In genomic region chr22:30705710-30706651, GRCh38 we compare ENCODE assay signal across 1 cellular context.
TF ChIP-seq lines count a peak whose summit lies in the region.

No MANE protein-coding gene starts in this region.

TF ChIP-seq in GM12878, 131 proteins besides CTCF, POLR2A, EP300 and RAD21 (continued from another document and continues in another):
- TF ChIP-seq, protein P1, sequence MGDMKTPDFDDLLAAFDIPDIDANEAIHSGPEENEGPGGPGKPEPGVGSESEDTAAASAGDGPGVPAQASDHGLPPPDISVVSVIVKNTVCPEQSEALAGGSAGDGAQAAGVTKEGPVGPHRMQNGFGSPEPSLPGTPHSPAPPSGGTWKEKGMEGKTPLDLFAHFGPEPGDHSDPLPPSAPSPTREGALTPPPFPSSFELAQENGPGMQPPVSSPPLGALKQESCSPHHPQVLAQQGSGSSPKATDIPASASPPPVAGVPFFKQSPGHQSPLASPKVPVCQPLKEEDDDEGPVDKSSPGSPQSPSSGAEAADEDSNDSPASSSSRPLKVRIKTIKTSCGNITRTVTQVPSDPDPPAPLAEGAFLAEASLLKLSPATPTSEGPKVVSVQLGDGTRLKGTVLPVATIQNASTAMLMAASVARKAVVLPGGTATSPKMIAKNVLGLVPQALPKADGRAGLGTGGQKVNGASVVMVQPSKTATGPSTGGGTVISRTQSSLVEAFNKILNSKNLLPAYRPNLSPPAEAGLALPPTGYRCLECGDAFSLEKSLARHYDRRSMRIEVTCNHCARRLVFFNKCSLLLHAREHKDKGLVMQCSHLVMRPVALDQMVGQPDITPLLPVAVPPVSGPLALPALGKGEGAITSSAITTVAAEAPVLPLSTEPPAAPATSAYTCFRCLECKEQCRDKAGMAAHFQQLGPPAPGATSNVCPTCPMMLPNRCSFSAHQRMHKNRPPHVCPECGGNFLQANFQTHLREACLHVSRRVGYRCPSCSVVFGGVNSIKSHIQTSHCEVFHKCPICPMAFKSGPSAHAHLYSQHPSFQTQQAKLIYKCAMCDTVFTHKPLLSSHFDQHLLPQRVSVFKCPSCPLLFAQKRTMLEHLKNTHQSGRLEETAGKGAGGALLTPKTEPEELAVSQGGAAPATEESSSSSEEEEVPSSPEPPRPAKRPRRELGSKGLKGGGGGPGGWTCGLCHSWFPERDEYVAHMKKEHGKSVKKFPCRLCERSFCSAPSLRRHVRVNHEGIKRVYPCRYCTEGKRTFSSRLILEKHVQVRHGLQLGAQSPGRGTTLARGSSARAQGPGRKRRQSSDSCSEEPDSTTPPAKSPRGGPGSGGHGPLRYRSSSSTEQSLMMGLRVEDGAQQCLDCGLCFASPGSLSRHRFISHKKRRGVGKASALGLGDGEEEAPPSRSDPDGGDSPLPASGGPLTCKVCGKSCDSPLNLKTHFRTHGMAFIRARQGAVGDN (IDR thresholded peaks at IDR 0.05): 0 out of 2 replicates have a peak, but pooled peaks have one; percentile 14
- TF ChIP-seq, protein P2, sequence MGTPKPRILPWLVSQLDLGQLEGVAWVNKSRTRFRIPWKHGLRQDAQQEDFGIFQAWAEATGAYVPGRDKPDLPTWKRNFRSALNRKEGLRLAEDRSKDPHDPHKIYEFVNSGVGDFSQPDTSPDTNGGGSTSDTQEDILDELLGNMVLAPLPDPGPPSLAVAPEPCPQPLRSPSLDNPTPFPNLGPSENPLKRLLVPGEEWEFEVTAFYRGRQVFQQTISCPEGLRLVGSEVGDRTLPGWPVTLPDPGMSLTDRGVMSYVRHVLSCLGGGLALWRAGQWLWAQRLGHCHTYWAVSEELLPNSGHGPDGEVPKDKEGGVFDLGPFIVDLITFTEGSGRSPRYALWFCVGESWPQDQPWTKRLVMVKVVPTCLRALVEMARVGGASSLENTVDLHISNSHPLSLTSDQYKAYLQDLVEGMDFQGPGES (IDR thresholded peaks at IDR 0.05): no peak
- TF ChIP-seq ATF7 (IDR thresholded peaks at IDR 0.05; ENCODE audit: low read depth) (peak; percentile 64), DPF2 (IDR thresholded peaks at IDR 0.05) (peak; percentile 92), FOXM1 (IDR thresholded peaks at IDR 0.05; ENCODE audit: low read depth, low read length) (peak; percentile 19; the same call in 1 of the 2 replicates), IKZF2 (IDR thresholded peaks at IDR 0.05) (peak; percentile 94 to 96), USF2 (IDR thresholded peaks at IDR 0.05; ENCODE audit: borderline replicate concordance, low read depth, low read length) (no peak), ZSCAN29 (IDR thresholded peaks at IDR 0.05) (no peak), TCF3 (IDR thresholded peaks at IDR 0.05; ENCODE audit: borderline replicate concordance, insufficient read depth, low read depth, low read length) (peak; percentile 72; the same call in 1 of the 2 replicates), KLF5 (IDR thresholded peaks at IDR 0.05; ENCODE audit: partially characterized antibody) (no peak), SREBF2 (IDR thresholded peaks at IDR 0.05; ENCODE audit: low read length) (no peak), NFIC (IDR thresholded peaks at IDR 0.05; ENCODE audit: low read depth, low read length) (peak; percentile 53; the same call in 1 of the 2 replicates), CHD1 (IDR thresholded peaks at IDR 0.05; ENCODE audit: low read depth, low read length) (no peak), PKNOX1 (IDR thresholded peaks at IDR 0.05) (peak; percentile 93), CREM (IDR thresholded peaks at IDR 0.05; ENCODE audit: low read depth) (peak; percentile 10; the same call in 1 of the 2 replicates), WRNIP1 (IDR thresholded peaks at IDR 0.05; ENCODE audit: borderline replicate concordance, low read depth, low read length) (0 out of 2 replicates have a peak, but pooled peaks have one; percentile 64), IKZF1 (conservative IDR thresholded peaks at IDR 0.05) (peak; percentile 97), ZBTB4 (CRISPR knock-in tag; IDR thresholded peaks at IDR 0.05) (no peak), RELA (IDR thresholded peaks at IDR 0.05; ENCODE audit: borderline replicate concordance, partially characterized antibody) (no peak), SMARCA5 (IDR thresholded peaks at IDR 0.05) (no peak; the same call in 1 of the 2 replicates), BHLHE40 (IDR thresholded peaks at IDR 0.05; ENCODE audit: borderline replicate concordance in 1 of 2, low read depth in 2 of 2, low read length in 1 of 2) (peak; percentile 40 to 62; a peak in 3 of 4 replicates), ELK1 (IDR thresholded peaks at IDR 0.05; ENCODE audit: low read depth, low read length) (no peak), RUNX3 (IDR thresholded peaks at IDR 0.05; ENCODE audit: low read length) (peak; percentile 81), CBX3 (IDR thresholded peaks at IDR 0.05; ENCODE audit: borderline replicate concordance, low read depth) (no peak), CHD2 (IDR thresholded peaks at IDR 0.05; ENCODE audit: borderline replicate concordance, low read depth, low read length) (0 out of 2 replicates have a peak, but pooled peaks have one; percentile 69)
- TF ChIP-seq, protein P3, sequence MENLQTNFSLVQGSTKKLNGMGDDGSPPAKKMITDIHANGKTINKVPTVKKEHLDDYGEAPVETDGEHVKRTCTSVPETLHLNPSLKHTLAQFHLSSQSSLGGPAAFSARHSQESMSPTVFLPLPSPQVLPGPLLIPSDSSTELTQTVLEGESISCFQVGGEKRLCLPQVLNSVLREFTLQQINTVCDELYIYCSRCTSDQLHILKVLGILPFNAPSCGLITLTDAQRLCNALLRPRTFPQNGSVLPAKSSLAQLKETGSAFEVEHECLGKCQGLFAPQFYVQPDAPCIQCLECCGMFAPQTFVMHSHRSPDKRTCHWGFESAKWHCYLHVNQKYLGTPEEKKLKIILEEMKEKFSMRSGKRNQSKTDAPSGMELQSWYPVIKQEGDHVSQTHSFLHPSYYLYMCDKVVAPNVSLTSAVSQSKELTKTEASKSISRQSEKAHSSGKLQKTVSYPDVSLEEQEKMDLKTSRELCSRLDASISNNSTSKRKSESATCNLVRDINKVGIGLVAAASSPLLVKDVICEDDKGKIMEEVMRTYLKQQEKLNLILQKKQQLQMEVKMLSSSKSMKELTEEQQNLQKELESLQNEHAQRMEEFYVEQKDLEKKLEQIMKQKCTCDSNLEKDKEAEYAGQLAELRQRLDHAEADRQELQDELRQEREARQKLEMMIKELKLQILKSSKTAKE (IDR thresholded peaks at IDR 0.05; ENCODE audit: low read depth, poor library complexity, severe bottlenecking): peak; percentile 29
- TF ChIP-seq, protein P4, sequence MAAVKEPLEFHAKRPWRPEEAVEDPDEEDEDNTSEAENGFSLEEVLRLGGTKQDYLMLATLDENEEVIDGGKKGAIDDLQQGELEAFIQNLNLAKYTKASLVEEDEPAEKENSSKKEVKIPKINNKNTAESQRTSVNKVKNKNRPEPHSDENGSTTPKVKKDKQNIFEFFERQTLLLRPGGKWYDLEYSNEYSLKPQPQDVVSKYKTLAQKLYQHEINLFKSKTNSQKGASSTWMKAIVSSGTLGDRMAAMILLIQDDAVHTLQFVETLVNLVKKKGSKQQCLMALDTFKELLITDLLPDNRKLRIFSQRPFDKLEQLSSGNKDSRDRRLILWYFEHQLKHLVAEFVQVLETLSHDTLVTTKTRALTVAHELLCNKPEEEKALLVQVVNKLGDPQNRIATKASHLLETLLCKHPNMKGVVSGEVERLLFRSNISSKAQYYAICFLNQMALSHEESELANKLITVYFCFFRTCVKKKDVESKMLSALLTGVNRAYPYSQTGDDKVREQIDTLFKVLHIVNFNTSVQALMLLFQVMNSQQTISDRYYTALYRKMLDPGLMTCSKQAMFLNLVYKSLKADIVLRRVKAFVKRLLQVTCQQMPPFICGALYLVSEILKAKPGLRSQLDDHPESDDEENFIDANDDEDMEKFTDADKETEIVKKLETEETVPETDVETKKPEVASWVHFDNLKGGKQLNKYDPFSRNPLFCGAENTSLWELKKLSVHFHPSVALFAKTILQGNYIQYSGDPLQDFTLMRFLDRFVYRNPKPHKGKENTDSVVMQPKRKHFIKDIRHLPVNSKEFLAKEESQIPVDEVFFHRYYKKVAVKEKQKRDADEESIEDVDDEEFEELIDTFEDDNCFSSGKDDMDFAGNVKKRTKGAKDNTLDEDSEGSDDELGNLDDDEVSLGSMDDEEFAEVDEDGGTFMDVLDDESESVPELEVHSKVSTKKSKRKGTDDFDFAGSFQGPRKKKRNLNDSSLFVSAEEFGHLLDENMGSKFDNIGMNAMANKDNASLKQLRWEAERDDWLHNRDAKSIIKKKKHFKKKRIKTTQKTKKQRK (IDR thresholded peaks at IDR 0.05; ENCODE audit: low read depth, low read length): no peak
- TF ChIP-seq, protein P5, sequence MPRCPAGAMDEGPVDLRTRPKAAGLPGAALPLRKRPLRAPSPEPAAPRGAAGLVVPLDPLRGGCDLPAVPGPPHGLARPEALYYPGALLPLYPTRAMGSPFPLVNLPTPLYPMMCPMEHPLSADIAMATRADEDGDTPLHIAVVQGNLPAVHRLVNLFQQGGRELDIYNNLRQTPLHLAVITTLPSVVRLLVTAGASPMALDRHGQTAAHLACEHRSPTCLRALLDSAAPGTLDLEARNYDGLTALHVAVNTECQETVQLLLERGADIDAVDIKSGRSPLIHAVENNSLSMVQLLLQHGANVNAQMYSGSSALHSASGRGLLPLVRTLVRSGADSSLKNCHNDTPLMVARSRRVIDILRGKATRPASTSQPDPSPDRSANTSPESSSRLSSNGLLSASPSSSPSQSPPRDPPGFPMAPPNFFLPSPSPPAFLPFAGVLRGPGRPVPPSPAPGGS (IDR thresholded peaks at IDR 0.05; ENCODE audit: borderline replicate concordance, insufficient read depth, low read depth, low read length, poor library complexity, severe bottlenecking): peak; percentile 24
- TF ChIP-seq, protein P6, sequence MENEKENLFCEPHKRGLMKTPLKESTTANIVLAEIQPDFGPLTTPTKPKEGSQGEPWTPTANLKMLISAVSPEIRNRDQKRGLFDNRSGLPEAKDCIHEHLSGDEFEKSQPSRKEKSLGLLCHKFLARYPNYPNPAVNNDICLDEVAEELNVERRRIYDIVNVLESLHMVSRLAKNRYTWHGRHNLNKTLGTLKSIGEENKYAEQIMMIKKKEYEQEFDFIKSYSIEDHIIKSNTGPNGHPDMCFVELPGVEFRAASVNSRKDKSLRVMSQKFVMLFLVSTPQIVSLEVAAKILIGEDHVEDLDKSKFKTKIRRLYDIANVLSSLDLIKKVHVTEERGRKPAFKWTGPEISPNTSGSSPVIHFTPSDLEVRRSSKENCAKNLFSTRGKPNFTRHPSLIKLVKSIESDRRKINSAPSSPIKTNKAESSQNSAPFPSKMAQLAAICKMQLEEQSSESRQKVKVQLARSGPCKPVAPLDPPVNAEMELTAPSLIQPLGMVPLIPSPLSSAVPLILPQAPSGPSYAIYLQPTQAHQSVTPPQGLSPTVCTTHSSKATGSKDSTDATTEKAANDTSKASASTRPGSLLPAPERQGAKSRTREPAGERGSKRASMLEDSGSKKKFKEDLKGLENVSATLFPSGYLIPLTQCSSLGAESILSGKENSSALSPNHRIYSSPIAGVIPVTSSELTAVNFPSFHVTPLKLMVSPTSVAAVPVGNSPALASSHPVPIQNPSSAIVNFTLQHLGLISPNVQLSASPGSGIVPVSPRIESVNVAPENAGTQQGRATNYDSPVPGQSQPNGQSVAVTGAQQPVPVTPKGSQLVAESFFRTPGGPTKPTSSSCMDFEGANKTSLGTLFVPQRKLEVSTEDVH (IDR thresholded peaks at IDR 0.05; ENCODE audit: low read depth, partially characterized antibody): no peak
- TF ChIP-seq, protein P7, sequence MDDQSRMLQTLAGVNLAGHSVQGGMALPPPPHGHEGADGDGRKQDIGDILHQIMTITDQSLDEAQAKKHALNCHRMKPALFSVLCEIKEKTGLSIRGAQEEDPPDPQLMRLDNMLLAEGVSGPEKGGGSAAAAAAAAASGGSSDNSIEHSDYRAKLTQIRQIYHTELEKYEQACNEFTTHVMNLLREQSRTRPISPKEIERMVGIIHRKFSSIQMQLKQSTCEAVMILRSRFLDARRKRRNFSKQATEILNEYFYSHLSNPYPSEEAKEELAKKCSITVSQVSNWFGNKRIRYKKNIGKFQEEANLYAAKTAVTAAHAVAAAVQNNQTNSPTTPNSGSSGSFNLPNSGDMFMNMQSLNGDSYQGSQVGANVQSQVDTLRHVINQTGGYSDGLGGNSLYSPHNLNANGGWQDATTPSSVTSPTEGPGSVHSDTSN (IDR thresholded peaks at IDR 0.05; ENCODE audit: insufficient replicate concordance, low read depth, low read length): peak; percentile 81
